In genomic region chr20:17571153-17571527, GRCh38 we compare ENCODE assay signal across 8 cellular contexts. TPM values are rescaled to one million over a fixed set of nuclear protein-coding genes. Genes with fewer than 3 reads are reported as not detected.
DNase-seq lines count a peak whose midpoint lies in the region; ATAC-seq and TF ChIP-seq lines count a peak whose summit lies in the region.

No MANE protein-coding gene starts in this region.

- H3K4me1 ChIP-seq in skeletal muscle satellite cell (ENCODE audit: control insufficient read depth, insufficient read depth, low read length) = peaks cover 18% of the 10 kb centered on the region

- H3K4me3 ChIP-seq in fibroblast of pulmonary artery (replicated peaks; ENCODE audit: low read depth, low read length) (peak overlapping the region; percentile 68), skeletal muscle satellite cell (ENCODE audit: low read length) (peak overlapping the region; percentile 98)

- no peaks in the 10 kb centered on the region for H3K27me3 ChIP-seq in skeletal muscle satellite cell (ENCODE audit: control insufficient read depth, insufficient read depth, low read length)

- H3K4me2 ChIP-seq in skeletal muscle satellite cell (ENCODE audit: low read length) = peak overlapping the region; percentile 83

- H3K9me3 Mint-ChIP-seq in T-helper 1 cell treated with Interleukin-12 subunit alpha and Interleukin-12 subunit beta and Interleukin-4 antibody, amounts not matched to agents 30 μg/mL and 1 μg/mL, for 36 hours = peaks cover 3% of the 10 kb centered on the region

- DNase-seq in stimulated activated CD4-positive, alpha-beta T cell treated with anti-CD3 and anti-CD28 coated beads, Interleukin-4, amount 100 ng/mL, for 24 hours = peak; percentile 17
- DNase-seq in stimulated activated CD4-positive, alpha-beta T cell treated with anti-CD3 and anti-CD28 coated beads, Interleukin-2, amount 100 ng/mL, for 48 hours = no peak
- no peak for DNase-seq in fibroblast of pulmonary artery (ENCODE audit: low read depth)
- DNase-seq in cerebellar cortex (ENCODE audit: low spot score) = no peak
- no peak for DNase-seq in germinal center (ENCODE audit: low spot score)

- H3K36me3 Mint-ChIP-seq in T-helper 1 cell treated with Interleukin-12 subunit alpha and Interleukin-12 subunit beta and Interleukin-4 antibody, amounts not matched to agents 30 μg/mL and 1 μg/mL, for 36 hours (ENCODE audit: low read depth) = peaks cover 8% of the 10 kb centered on the region

- peaks cover 13% of the 10 kb centered on the region for H3K27me3 Mint-ChIP-seq in T-helper 1 cell treated with Interleukin-12 subunit alpha and Interleukin-12 subunit beta and Interleukin-4 antibody, amounts not matched to agents 30 μg/mL and 1 μg/mL, for 36 hours (ENCODE audit: low read depth)

- peaks cover 27% of the 10 kb centered on the region for H3K4me1 Mint-ChIP-seq in T-helper 1 cell treated with Interleukin-12 subunit alpha and Interleukin-12 subunit beta and Interleukin-4 antibody, amounts not matched to agents 30 μg/mL and 1 μg/mL, for 36 hours (ENCODE audit: low read depth)

- peaks cover 8% of the 10 kb centered on the region for H3K36me3 ChIP-seq in skeletal muscle satellite cell (ENCODE audit: insufficient read depth, low read length)

- peak overlapping the region; percentile 87 for H3K27ac Mint-ChIP-seq in T-helper 1 cell treated with Interleukin-12 subunit alpha and Interleukin-12 subunit beta and Interleukin-4 antibody, amounts not matched to agents 30 μg/mL and 1 μg/mL, for 36 hours

- no peak for TF ChIP-seq CTCF in fibroblast of pulmonary artery (IDR thresholded peaks at IDR 0.05; ENCODE audit: low read length, missing control alignments)

- peak overlapping the region; percentile 100 for H3K9ac ChIP-seq in skeletal muscle satellite cell (ENCODE audit: low read depth, low read length)

- no peak for ATAC-seq in esophagus mucosa

- peak overlapping the region; percentile 91 for H3K4me3 Mint-ChIP-seq in T-helper 1 cell treated with Interleukin-12 subunit alpha and Interleukin-12 subunit beta and Interleukin-4 antibody, amounts not matched to agents 30 μg/mL and 1 μg/mL, for 36 hours

- no peaks in the 10 kb centered on the region for H3K9me3 ChIP-seq in skeletal muscle satellite cell (replicated peaks; ENCODE audit: low read length)

RNA-seq across cellular contexts. Expression of gene DSTN, which starts 1.3 kb away (rescaled TPM):
- total RNA-seq in skeletal muscle satellite cell (2012; rRNA removed) = 190 and 208 TPM in 2 replicates
- 222 TPM for total RNA-seq in esophagus mucosa

RNA-seq across cellular contexts. Expression of gene BFSP1, which starts 40.0 kb away (rescaled TPM):
- 0.44 and 0.76 TPM in 2 replicates for total RNA-seq in skeletal muscle satellite cell (2012; rRNA removed)
- 1.3 TPM for total RNA-seq in esophagus mucosa
